ENCODE assay signal across 9 cellular contexts in the genomic region with DNA sequence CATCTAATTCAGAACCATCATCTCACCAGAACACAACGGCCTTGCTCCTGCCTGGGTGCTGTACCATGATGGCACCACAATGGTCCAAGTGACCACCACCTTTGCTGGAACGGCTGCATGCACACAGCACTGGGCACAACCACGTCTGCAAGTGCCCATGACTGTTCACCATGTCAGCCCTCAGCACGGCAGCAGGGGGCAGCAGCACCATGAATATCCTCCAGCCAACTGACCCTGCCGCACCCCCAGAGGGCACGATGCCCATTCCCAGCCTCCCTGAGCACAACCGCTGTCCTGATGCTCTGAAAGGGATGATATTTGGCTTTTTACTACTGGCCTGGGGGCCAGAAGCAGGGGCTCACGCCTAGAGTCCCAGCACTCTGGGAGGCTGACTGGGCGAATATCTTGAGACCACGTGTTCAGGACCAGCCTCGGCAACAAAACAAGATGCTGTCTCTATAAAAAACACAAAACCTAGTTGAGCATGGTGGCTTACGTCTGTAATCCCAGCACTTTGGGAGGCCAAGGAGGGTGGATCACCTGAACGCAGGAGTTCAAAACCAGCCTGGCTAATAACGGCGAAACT. TPM values are rescaled to one million over a fixed set of nuclear protein-coding genes. Genes with fewer than 3 reads are reported as not detected.
DNase-seq lines count a peak whose midpoint lies in the region; ATAC-seq, FAIRE-seq and TF ChIP-seq lines count a peak whose summit lies in the region.
"Had no signal": no experiment of that assay in that cellular context is flagged by ENCODE, and none has a peak within 500 bp of the region (broad histone marks: within the 10 kb centered on the region; RNA-seq: fewer than 3 reads in every experiment).

No MANE protein-coding gene starts in this region.

- H3K9ac ChIP-seq in kidney (ENCODE audit: low read length in 2 of 2), result no peak overlapping the region

- H3K9me3 ChIP-seq in HAP-1 (no peaks in the 10 kb centered on the region), kidney (ENCODE audit: control insufficient read depth in 1 of 2, low read length in 2 of 2) (no peaks in the 10 kb centered on the region)

- no peak overlapping the region for H3K27ac ChIP-seq in kidney (ENCODE audit: low read depth in 2 of 2, low read length in 2 of 2)

- no peaks in the 10 kb centered on the region for H3K4me1 ChIP-seq in HAP-1
- peaks cover 5 to 8% of the 10 kb centered on the region in 2 donors for H3K4me1 ChIP-seq in kidney (ENCODE audit: control insufficient read depth in 1 of 2, insufficient read depth in 1 of 2, low read depth in 1 of 2, low read length in 2 of 2)

- H3K9me3 Mint-ChIP-seq in CD14-positive monocyte, result peaks cover 0 to 2% (median 0%) of the 10 kb centered on the region in 7 donors

- H3K36me3 ChIP-seq in HAP-1 (replicated peaks) (peaks cover 42% of the 10 kb centered on the region), bronchial epithelial cell (ENCODE audit: control insufficient read depth, insufficient read depth, low read length) (peaks cover 15% of the 10 kb centered on the region), kidney (ENCODE audit: control insufficient read depth in 1 of 2, insufficient read depth in 2 of 2, low read length in 2 of 2) (peaks cover 3 to 7% of the 10 kb centered on the region in 2 donors)

- in situ Hi-C loops in HAP-1 (cut with MboI; ENCODE audit: low sequenced_read_pairs), result no loop called here

- H3K4me3 ChIP-seq in HAP-1 (no peak overlapping the region), bronchial epithelial cell (ENCODE audit: low read depth, low read length) (no peak overlapping the region), kidney (ENCODE audit: low read length in 2 of 2) (no peak overlapping the region)

- H3K27me3 Mint-ChIP-seq in CD14-positive monocyte (ENCODE audit: low read depth in 3 of 3), result peaks cover 2 to 4% (median 3%) of the 10 kb centered on the region in 3 donors

- FAIRE-seq in bronchial epithelial cell (lab: Jason Lieb, UNC), result no peak
- FAIRE-seq in kidney (lab: Jason Lieb, UNC), result no peak
- FAIRE-seq: islet of Langerhans had no signal

- H3K4me3 Mint-ChIP-seq in CD14-positive monocyte, result no peak overlapping the region

- intact Hi-C loops in CD14-positive monocyte (cut with micrococcal nuclease) (loop anchor here (1.0 to 5.0 kb wide), 3 partner anchors 60 to 102 kb away; no protein-coding TSS in a partner anchor), kidney (cut with DNase I) (no loop called here)

- peaks cover 51 to 84% of the 10 kb centered on the region in 2 donors for H3K36me3 Mint-ChIP-seq in CD14-positive monocyte

- H3K27ac Mint-ChIP-seq in CD14-positive monocyte, result peak overlapping the region in 1 of 7 donors; percentile 30

- H3K27me3 ChIP-seq in HAP-1 (ENCODE audit: low read depth) (no peaks in the 10 kb centered on the region), bronchial epithelial cell (ENCODE audit: control insufficient read depth, insufficient read depth, low read length) (no peaks in the 10 kb centered on the region)

- no peak for ATAC-seq in HG02852 (IDR thresholded peaks at IDR 0.05; ENCODE audit: unreplicated experiment)

- peak; percentile 66 for DNase-seq in CD14-positive monocyte (ENCODE audit: low spot score)
- peak; percentile 17 to 73 for DNase-seq in HAP-1 (ENCODE audit: low spot score in 2 of 2)
- peak; percentile 22 for DNase-seq in SW480 (ENCODE audit: low spot score)
- peak; percentile 50 for DNase-seq in bronchial epithelial cell (ENCODE audit: low read depth)
- DNase-seq in kidney, result peak; percentile 86
- DNase-seq in stimulated activated CD8-positive, alpha-beta memory T cell treated with anti-CD3 and anti-CD28 coated beads, Interleukin-12 subunit alpha, Interleukin-12 subunit beta, amount 100 ng/mL, for 1 hour (ENCODE audit: low read depth), result peak; percentile 11
- no peak for DNase-seq in NCI-H1930 (lab: John Stamatoyannopoulos, UW)

- TF ChIP-seq CTCF in CD14-positive monocyte (IDR thresholded peaks at IDR 0.05), result peak; percentile 85
- peak; percentile 79 for TF ChIP-seq CTCF in bronchial epithelial cell (IDR thresholded peaks at IDR 0.05; ENCODE audit: insufficient read depth, low read length, severe bottlenecking)
- peak; percentile 72 for TF ChIP-seq CTCF in kidney (IDR thresholded peaks at IDR 0.05; ENCODE audit: borderline replicate concordance, extremely low read depth, insufficient read depth)

- H3K4me1 Mint-ChIP-seq in CD14-positive monocyte, result peaks cover 5% of the 10 kb centered on the region

RNA-seq across cellular contexts. Expression of a gene that starts 25.7 kb away (rescaled TPM):
- polyA plus RNA-seq in CD14-positive monocyte (not detected), kidney (ENCODE audit: insufficient read depth, low read depth, low replicate concordance) (0.47 TPM)
- total RNA-seq in bronchial epithelial cell (0.13 TPM in 1 of 2 replicates, not detected in the other), kidney (1.1 TPM)

RNA-seq across cellular contexts. Expression of a gene that starts 32.2 kb away (rescaled TPM):
- 10 to 100 TPM; 18.0 to 22.2 TPM for polyA plus RNA-seq in CD14-positive monocyte
- total RNA-seq in bronchial epithelial cell, result 23.4 and 26.9 TPM in 2 replicates
- total RNA-seq in kidney, result 54.5 TPM
- polyA plus RNA-seq in kidney (ENCODE audit: insufficient read depth, low read depth, low replicate concordance), result 30.2 TPM

RNA-seq across cellular contexts. Expression of a gene that starts 32.8 kb away (rescaled TPM):
- 10 to 100 TPM; 31.6 to 37.3 TPM for polyA plus RNA-seq in CD14-positive monocyte
- total RNA-seq in bronchial epithelial cell, result 9.0 and 28.8 TPM in 2 replicates
- 38.6 TPM for total RNA-seq in kidney
- 36.2 TPM for polyA plus RNA-seq in kidney (ENCODE audit: insufficient read depth, low read depth, low replicate concordance)

RNA-seq across cellular contexts. Expression of a gene that starts 35.8 kb away (rescaled TPM):
- not detected for polyA plus RNA-seq in CD14-positive monocyte
- not detected in 2 replicates for total RNA-seq in bronchial epithelial cell
- total RNA-seq in kidney, result not detected
- not detected for polyA plus RNA-seq in kidney (ENCODE audit: insufficient read depth, low read depth, low replicate concordance)

RNA-seq across cellular contexts. Expression of a gene that starts 38.0 kb away (rescaled TPM):
- under 1 TPM; 0.18 TPM for polyA plus RNA-seq in CD14-positive monocyte
- not detected in 2 replicates for total RNA-seq in bronchial epithelial cell
- total RNA-seq in kidney, result 7.0 TPM
- 45.6 TPM for polyA plus RNA-seq in kidney (ENCODE audit: insufficient read depth, low read depth, low replicate concordance)

Comparison
In these comparisons a context has a peak if more than half of its experiments do, and no peak if none do; other contexts are left out.
1. DNase-seq: peak in CD14-positive monocyte (single experiment), HAP-1 (2 of 2), SW480 (single experiment), bronchial epithelial cell (single experiment), kidney (single experiment) and stimulated activated CD8-positive, alpha-beta memory T cell treated with anti-CD3 and anti-CD28 coated beads, Interleukin-12 subunit alpha, Interleukin-12 subunit beta, amount 100 ng/mL, for 1 hour (single experiment); none in NCI-H1930 (0 of 2).
2. Peak in every context shown above with its lines, with median percentiles within 50 percentile points of each other: CTCF ChIP-seq.